1 cellular context compared by ENCODE assay signal in the genomic region with DNA sequence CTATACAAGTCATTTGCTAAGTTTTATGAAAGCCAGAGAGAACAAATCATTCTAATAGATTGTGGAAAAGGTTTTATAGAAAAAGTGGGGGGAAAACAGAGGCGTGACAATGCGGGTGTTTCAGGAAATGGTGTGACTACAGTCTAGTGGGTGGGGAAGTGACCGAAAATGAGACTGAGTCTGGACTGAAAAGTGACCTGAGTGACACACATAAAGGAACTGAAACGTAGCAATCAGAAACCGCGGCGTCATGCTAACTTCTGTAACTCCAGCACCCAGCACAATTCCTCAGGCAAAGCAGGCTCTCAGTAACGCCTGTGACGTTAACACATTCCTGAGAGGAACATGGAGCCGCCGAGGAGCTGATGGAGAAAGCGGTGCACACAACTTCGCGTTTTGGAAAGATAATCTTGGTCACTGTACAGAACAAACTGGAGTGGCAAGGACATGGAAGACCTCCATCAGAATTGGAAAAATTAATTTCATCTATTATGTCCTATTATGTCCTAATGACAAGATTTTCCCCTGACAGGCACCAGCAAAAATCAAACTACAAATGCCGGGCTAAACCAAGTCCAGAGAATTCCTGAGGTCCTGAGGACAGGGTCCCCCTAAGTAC.
TF ChIP-seq lines count a peak whose summit lies in the region.

No MANE protein-coding gene starts in this region.

TF ChIP-seq in GM12878, 131 proteins besides CTCF, POLR2A, EP300 and RAD21 (continued from another document and continues in another):
- TF ChIP-seq CBX5 (IDR thresholded peaks at IDR 0.05; ENCODE audit: low read depth): peak; percentile 81; the same call in 1 of the 2 replicates
- TF ChIP-seq, protein P1, sequence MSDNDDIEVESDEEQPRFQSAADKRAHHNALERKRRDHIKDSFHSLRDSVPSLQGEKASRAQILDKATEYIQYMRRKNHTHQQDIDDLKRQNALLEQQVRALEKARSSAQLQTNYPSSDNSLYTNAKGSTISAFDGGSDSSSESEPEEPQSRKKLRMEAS (IDR thresholded peaks at IDR 0.05; ENCODE audit: low read depth, low read length): no peak
- TF ChIP-seq ETV6 (conservative IDR thresholded peaks at IDR 0.05 in 1 of 2, IDR thresholded peaks at IDR 0.05 in 1 of 2; ENCODE audit: borderline replicate concordance in 1 of 2, low read depth in 1 of 2): peak in 1 of 2 experiments; percentile 100; a peak in 2 of 4 replicates
- peak; percentile 96 for TF ChIP-seq MTA2 (IDR thresholded peaks at IDR 0.05; ENCODE audit: low read depth)
- TF ChIP-seq, protein P2, sequence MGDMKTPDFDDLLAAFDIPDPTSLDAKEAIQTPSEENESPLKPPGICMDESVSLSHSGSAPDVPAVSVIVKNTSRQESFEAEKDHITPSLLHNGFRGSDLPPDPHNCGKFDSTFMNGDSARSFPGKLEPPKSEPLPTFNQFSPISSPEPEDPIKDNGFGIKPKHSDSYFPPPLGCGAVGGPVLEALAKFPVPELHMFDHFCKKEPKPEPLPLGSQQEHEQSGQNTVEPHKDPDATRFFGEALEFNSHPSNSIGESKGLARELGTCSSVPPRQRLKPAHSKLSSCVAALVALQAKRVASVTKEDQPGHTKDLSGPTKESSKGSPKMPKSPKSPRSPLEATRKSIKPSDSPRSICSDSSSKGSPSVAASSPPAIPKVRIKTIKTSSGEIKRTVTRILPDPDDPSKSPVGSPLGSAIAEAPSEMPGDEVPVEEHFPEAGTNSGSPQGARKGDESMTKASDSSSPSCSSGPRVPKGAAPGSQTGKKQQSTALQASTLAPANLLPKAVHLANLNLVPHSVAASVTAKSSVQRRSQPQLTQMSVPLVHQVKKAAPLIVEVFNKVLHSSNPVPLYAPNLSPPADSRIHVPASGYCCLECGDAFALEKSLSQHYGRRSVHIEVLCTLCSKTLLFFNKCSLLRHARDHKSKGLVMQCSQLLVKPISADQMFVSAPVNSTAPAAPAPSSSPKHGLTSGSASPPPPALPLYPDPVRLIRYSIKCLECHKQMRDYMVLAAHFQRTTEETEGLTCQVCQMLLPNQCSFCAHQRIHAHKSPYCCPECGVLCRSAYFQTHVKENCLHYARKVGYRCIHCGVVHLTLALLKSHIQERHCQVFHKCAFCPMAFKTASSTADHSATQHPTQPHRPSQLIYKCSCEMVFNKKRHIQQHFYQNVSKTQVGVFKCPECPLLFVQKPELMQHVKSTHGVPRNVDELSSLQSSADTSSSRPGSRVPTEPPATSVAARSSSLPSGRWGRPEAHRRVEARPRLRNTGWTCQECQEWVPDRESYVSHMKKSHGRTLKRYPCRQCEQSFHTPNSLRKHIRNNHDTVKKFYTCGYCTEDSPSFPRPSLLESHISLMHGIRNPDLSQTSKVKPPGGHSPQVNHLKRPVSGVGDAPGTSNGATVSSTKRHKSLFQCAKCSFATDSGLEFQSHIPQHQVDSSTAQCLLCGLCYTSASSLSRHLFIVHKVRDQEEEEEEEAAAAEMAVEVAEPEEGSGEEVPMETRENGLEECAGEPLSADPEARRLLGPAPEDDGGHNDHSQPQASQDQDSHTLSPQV (IDR thresholded peaks at IDR 0.05): peak; percentile 42; the same call in 1 of the 2 replicates
- TF ChIP-seq, protein P3, sequence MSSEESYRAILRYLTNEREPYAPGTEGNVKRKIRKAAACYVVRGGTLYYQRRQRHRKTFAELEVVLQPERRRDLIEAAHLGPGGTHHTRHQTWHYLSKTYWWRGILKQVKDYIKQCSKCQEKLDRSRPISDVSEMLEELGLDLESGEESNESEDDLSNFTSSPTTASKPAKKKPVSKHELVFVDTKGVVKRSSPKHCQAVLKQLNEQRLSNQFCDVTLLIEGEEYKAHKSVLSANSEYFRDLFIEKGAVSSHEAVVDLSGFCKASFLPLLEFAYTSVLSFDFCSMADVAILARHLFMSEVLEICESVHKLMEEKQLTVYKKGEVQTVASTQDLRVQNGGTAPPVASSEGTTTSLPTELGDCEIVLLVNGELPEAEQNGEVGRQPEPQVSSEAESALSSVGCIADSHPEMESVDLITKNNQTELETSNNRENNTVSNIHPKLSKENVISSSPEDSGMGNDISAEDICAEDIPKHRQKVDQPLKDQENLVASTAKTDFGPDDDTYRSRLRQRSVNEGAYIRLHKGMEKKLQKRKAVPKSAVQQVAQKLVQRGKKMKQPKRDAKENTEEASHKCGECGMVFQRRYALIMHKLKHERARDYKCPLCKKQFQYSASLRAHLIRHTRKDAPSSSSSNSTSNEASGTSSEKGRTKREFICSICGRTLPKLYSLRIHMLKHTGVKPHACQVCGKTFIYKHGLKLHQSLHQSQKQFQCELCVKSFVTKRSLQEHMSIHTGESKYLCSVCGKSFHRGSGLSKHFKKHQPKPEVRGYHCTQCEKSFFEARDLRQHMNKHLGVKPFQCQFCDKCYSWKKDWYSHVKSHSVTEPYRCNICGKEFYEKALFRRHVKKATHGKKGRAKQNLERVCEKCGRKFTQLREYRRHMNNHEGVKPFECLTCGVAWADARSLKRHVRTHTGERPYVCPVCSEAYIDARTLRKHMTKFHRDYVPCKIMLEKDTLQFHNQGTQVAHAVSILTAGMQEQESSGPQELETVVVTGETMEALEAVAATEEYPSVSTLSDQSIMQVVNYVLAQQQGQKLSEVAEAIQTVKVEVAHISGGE (CRISPR knock-in tag; IDR thresholded peaks at IDR 0.05): no peak
- TF ChIP-seq NFYA (IDR thresholded peaks at IDR 0.05; ENCODE audit: borderline replicate concordance, low read depth, low read length): no peak
- peak; percentile 87 for TF ChIP-seq TCF12 (IDR thresholded peaks at IDR 0.05; ENCODE audit: low read depth, low read length)
- no peak for TF ChIP-seq YBX1 (IDR thresholded peaks at IDR 0.05)
- TF ChIP-seq NRF1 (conservative IDR thresholded peaks at IDR 0.05; ENCODE audit: low read depth, low read length): no peak
- peak; percentile 77 for TF ChIP-seq MEF2B (IDR thresholded peaks at IDR 0.05; ENCODE audit: partially characterized antibody, poor library complexity, severe bottlenecking)
- peak; percentile 68; the same call in 1 of the 2 replicates for TF ChIP-seq GABPA (IDR thresholded peaks at IDR 0.05; ENCODE audit: low read depth)
- TF ChIP-seq SMAD1 (IDR thresholded peaks at IDR 0.05; ENCODE audit: low read depth, partially characterized antibody): peak; percentile 45
- TF ChIP-seq, protein P4, sequence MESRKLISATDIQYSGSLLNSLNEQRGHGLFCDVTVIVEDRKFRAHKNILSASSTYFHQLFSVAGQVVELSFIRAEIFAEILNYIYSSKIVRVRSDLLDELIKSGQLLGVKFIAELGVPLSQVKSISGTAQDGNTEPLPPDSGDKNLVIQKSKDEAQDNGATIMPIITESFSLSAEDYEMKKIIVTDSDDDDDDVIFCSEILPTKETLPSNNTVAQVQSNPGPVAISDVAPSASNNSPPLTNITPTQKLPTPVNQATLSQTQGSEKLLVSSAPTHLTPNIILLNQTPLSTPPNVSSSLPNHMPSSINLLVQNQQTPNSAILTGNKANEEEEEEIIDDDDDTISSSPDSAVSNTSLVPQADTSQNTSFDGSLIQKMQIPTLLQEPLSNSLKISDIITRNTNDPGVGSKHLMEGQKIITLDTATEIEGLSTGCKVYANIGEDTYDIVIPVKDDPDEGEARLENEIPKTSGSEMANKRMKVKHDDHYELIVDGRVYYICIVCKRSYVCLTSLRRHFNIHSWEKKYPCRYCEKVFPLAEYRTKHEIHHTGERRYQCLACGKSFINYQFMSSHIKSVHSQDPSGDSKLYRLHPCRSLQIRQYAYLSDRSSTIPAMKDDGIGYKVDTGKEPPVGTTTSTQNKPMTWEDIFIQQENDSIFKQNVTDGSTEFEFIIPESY (IDR thresholded peaks at IDR 0.05): no peak
- TF ChIP-seq, protein P5, sequence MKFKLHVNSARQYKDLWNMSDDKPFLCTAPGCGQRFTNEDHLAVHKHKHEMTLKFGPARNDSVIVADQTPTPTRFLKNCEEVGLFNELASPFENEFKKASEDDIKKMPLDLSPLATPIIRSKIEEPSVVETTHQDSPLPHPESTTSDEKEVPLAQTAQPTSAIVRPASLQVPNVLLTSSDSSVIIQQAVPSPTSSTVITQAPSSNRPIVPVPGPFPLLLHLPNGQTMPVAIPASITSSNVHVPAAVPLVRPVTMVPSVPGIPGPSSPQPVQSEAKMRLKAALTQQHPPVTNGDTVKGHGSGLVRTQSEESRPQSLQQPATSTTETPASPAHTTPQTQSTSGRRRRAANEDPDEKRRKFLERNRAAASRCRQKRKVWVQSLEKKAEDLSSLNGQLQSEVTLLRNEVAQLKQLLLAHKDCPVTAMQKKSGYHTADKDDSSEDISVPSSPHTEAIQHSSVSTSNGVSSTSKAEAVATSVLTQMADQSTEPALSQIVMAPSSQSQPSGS (IDR thresholded peaks at IDR 0.05; ENCODE audit: low read length): peak; percentile 97
- no peak for TF ChIP-seq SREBF1 (IDR thresholded peaks at IDR 0.05; ENCODE audit: low read length)
- TF ChIP-seq PML (IDR thresholded peaks at IDR 0.05; ENCODE audit: low read length): peak; percentile 54; the same call in 1 of the 2 replicates
- TF ChIP-seq FOXK2 (IDR thresholded peaks at IDR 0.05): no peak
- peak; percentile 87 for TF ChIP-seq BMI1 (IDR thresholded peaks at IDR 0.05; ENCODE audit: borderline replicate concordance)
- TF ChIP-seq FOXM1 (IDR thresholded peaks at IDR 0.05; ENCODE audit: low read depth, low read length): peak; percentile 99
- TF ChIP-seq HDAC6 (IDR thresholded peaks at IDR 0.05; ENCODE audit: unreplicated experiment): no peak
- TF ChIP-seq ZNF274 (IDR thresholded peaks at IDR 0.05; ENCODE audit: insufficient read depth, insufficient read length): no peak
- TF ChIP-seq SMARCA5 (IDR thresholded peaks at IDR 0.05): no peak
- TF ChIP-seq POLR2AphosphoS2 (IDR thresholded peaks at IDR 0.05; ENCODE audit: low read depth, low read length): no peak
- TF ChIP-seq, protein P6, sequence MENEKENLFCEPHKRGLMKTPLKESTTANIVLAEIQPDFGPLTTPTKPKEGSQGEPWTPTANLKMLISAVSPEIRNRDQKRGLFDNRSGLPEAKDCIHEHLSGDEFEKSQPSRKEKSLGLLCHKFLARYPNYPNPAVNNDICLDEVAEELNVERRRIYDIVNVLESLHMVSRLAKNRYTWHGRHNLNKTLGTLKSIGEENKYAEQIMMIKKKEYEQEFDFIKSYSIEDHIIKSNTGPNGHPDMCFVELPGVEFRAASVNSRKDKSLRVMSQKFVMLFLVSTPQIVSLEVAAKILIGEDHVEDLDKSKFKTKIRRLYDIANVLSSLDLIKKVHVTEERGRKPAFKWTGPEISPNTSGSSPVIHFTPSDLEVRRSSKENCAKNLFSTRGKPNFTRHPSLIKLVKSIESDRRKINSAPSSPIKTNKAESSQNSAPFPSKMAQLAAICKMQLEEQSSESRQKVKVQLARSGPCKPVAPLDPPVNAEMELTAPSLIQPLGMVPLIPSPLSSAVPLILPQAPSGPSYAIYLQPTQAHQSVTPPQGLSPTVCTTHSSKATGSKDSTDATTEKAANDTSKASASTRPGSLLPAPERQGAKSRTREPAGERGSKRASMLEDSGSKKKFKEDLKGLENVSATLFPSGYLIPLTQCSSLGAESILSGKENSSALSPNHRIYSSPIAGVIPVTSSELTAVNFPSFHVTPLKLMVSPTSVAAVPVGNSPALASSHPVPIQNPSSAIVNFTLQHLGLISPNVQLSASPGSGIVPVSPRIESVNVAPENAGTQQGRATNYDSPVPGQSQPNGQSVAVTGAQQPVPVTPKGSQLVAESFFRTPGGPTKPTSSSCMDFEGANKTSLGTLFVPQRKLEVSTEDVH (IDR thresholded peaks at IDR 0.05; ENCODE audit: low read depth, partially characterized antibody): peak; percentile 59
- peak; percentile 89 for TF ChIP-seq CHD2 (IDR thresholded peaks at IDR 0.05; ENCODE audit: borderline replicate concordance, low read depth, low read length)
- peak; percentile 98 for TF ChIP-seq NFIC (IDR thresholded peaks at IDR 0.05; ENCODE audit: low read depth, low read length)
- TF ChIP-seq BCL11A (IDR thresholded peaks at IDR 0.05; ENCODE audit: low read depth, low read length): peak; percentile 100
- TF ChIP-seq BACH1 (IDR thresholded peaks at IDR 0.05; ENCODE audit: borderline replicate concordance): peak; percentile 97
- no peak for TF ChIP-seq SMAD5 (IDR thresholded peaks at IDR 0.05; ENCODE audit: low read depth)
- 0 out of 2 replicates have a peak, but pooled peaks have one; percentile 44 for TF ChIP-seq MYB (IDR thresholded peaks at IDR 0.05; ENCODE audit: borderline replicate concordance, low read depth, low read length)
- TF ChIP-seq ZBED1 (IDR thresholded peaks at IDR 0.05; ENCODE audit: borderline replicate concordance): peak; percentile 85
- peak; percentile 77; the same call in 1 of the 2 replicates for TF ChIP-seq ZNF24 (IDR thresholded peaks at IDR 0.05)
- TF ChIP-seq, protein P7, sequence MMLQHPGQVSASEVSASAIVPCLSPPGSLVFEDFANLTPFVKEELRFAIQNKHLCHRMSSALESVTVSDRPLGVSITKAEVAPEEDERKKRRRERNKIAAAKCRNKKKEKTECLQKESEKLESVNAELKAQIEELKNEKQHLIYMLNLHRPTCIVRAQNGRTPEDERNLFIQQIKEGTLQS (IDR thresholded peaks at IDR 0.05; ENCODE audit: borderline replicate concordance, extremely low read depth, low read depth, low read length): no peak
- TF ChIP-seq, protein P8, sequence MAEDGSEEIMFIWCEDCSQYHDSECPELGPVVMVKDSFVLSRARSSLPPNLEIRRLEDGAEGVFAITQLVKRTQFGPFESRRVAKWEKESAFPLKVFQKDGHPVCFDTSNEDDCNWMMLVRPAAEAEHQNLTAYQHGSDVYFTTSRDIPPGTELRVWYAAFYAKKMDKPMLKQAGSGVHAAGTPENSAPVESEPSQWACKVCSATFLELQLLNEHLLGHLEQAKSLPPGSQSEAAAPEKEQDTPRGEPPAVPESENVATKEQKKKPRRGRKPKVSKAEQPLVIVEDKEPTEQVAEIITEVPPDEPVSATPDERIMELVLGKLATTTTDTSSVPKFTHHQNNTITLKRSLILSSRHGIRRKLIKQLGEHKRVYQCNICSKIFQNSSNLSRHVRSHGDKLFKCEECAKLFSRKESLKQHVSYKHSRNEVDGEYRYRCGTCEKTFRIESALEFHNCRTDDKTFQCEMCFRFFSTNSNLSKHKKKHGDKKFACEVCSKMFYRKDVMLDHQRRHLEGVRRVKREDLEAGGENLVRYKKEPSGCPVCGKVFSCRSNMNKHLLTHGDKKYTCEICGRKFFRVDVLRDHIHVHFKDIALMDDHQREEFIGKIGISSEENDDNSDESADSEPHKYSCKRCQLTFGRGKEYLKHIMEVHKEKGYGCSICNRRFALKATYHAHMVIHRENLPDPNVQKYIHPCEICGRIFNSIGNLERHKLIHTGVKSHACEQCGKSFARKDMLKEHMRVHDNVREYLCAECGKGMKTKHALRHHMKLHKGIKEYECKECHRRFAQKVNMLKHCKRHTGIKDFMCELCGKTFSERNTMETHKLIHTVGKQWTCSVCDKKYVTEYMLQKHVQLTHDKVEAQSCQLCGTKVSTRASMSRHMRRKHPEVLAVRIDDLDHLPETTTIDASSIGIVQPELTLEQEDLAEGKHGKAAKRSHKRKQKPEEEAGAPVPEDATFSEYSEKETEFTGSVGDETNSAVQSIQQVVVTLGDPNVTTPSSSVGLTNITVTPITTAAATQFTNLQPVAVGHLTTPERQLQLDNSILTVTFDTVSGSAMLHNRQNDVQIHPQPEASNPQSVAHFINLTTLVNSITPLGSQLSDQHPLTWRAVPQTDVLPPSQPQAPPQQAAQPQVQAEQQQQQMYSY (CRISPR knock-in tag; IDR thresholded peaks at IDR 0.05): no peak
- peak; percentile 98 to 99 for TF ChIP-seq IKZF2 (IDR thresholded peaks at IDR 0.05)
- TF ChIP-seq CEBPB (IDR thresholded peaks at IDR 0.05; ENCODE audit: borderline replicate concordance in 1 of 2, low read depth in 2 of 2, low read length in 2 of 2): peak in 1 of 2 experiments; percentile 84; a peak in 1 of 4 replicates
- peak; percentile 99 for TF ChIP-seq DPF2 (IDR thresholded peaks at IDR 0.05)
- TF ChIP-seq PAX8 (IDR thresholded peaks at IDR 0.05): no peak
